ENCODE assay signal across 13 cellular contexts in the genomic region with DNA sequence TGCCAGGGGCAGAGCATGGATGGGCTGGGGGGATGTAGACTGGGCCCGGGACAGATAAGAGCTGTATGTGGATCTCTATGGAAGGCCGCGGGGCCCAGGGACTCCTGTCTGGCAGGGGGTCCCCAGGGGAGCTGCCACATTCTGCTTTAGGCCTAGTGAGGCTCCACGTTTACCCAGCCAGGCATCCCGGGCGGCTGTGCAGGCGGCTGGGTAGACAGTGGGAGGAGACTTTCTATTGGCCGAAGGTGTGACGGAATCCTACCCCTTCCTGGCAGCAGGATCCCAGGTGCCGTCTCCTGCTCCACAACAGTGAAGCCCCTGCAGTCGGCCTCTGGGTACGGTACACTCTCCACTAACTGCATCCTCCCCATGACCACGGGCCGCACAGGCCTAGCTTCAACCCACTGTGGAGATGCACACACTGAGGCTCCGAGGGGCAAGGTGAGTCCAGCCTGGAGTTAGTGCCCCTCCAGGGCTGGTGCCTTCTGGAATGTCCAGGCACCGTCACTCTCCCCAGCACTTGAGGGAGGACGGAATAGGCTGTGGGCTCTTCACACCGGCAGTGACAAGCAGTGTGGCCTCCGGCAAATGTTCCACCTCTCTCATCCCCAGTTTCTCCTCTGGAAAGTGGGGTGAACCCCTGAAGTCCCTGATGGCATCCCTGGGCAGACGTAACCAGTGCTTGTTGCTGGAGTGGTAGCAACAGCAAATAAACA. TPM values are rescaled to one million over a fixed set of nuclear protein-coding genes. Genes with fewer than 3 reads are reported as not detected.
DNase-seq lines count a peak whose midpoint lies in the region; ATAC-seq and TF ChIP-seq lines count a peak whose summit lies in the region.
"Had no signal": no experiment of that assay in that cellular context is flagged by ENCODE, and none has a peak within 500 bp of the region (broad histone marks: within the 10 kb centered on the region; RNA-seq: fewer than 3 reads in every experiment).

No MANE protein-coding gene starts in this region.

- TF ChIP-seq CTCF in dorsolateral prefrontal cortex (IDR thresholded peaks at IDR 0.05 in 54 of 56, conservative IDR thresholded peaks at IDR 0.05 in 2 of 56; ENCODE audit: low read depth in 1 of 56, partially characterized antibody in 56 of 56) = no peak
- no peak for TF ChIP-seq CTCF in lower lobe of right lung (IDR thresholded peaks at IDR 0.05)
- no peak for TF ChIP-seq CTCF in uterus (IDR thresholded peaks at IDR 0.05)

- H3K36me3 ChIP-seq in lower lobe of right lung (peaks cover 39% of the 10 kb centered on the region), uterus (no peaks in the 10 kb centered on the region)

- no peak overlapping the region for H3K4me3 Mint-ChIP-seq in activated naive CD8-positive, alpha-beta T cell
- no peak overlapping the region for H3K4me3 Mint-ChIP-seq in activated naive CD8-positive, alpha-beta T cell treated with anti-CD3 and anti-CD28 coated beads, Interleukin-2, amount 50 U/mL, for 24 hours
- H3K4me3 Mint-ChIP-seq: mesothelial cell of epicardium; T-helper 2 cell treated with Interferon-gamma antibody and Interleukin-4, amounts not matched to agents 5 μg/mL and 100 μg/mL, for 36 hours had no signal

- H3K36me3 Mint-ChIP-seq in activated naive CD8-positive, alpha-beta T cell = no peaks in the 10 kb centered on the region
- H3K36me3 Mint-ChIP-seq in activated naive CD8-positive, alpha-beta T cell treated with anti-CD3 and anti-CD28 coated beads, Interleukin-2, amount 50 U/mL, for 24 hours (ENCODE audit: low read depth) = no peaks in the 10 kb centered on the region

- no peak for ATAC-seq in activated naive CD8-positive, alpha-beta T cell treated with anti-CD3 and anti-CD28 coated beads, Interleukin-2, amount 50 U/mL, for 24 hours
- ATAC-seq in lower lobe of right lung (no peak), GM19463 (IDR thresholded peaks at IDR 0.05; ENCODE audit: unreplicated experiment) (no peak), GM18868 (IDR thresholded peaks at IDR 0.05; ENCODE audit: unreplicated experiment) (no peak)

- no peak for DNase-seq in activated naive CD8-positive, alpha-beta T cell treated with anti-CD3 and anti-CD28 coated beads, Interleukin-2, amount 50 U/mL, for 24 hours
- peak in 8 of 10 donors; percentile 2 to 38 (median 22) for DNase-seq in dorsolateral prefrontal cortex
- DNase-seq in lower lobe of right lung = peak; percentile 35
- peak; percentile 12 to 15 for DNase-seq in uterus
- DNase-seq in NCI-H1436 treated with DMSO at 0.1 percent for 48 hours (lab: John Stamatoyannopoulos, UW) = no peak
- DNase-seq: GOT3, KBM-7, NCI-H2107 had no signal

- H3K4me1 ChIP-seq in lower lobe of right lung (peaks cover 8% of the 10 kb centered on the region), uterus (peaks cover 0 to 5% of the 10 kb centered on the region in 2 donors)

- H3K4me3 ChIP-seq in dorsolateral prefrontal cortex = no peak overlapping the region
- H3K4me3 ChIP-seq in lower lobe of right lung = no peak overlapping the region
- H3K4me3 ChIP-seq in uterus = no peak overlapping the region

- H3K27me3 ChIP-seq in dorsolateral prefrontal cortex (no peaks in the 10 kb centered on the region), lower lobe of right lung (ENCODE audit: low read depth) (no peaks in the 10 kb centered on the region), uterus (no peaks in the 10 kb centered on the region)

- H3K9me3 ChIP-seq in lower lobe of right lung = no peaks in the 10 kb centered on the region
- H3K9me3 ChIP-seq in uterus = no peaks in the 10 kb centered on the region

- H3K27ac Mint-ChIP-seq in activated naive CD8-positive, alpha-beta T cell = peak overlapping the region; percentile 28
- H3K27ac Mint-ChIP-seq in activated naive CD8-positive, alpha-beta T cell treated with anti-CD3 and anti-CD28 coated beads, Interleukin-2, amount 50 U/mL, for 24 hours = no peak overlapping the region
- H3K27ac Mint-ChIP-seq: mesothelial cell of epicardium; T-helper 2 cell treated with Interferon-gamma antibody and Interleukin-4, amounts not matched to agents 5 μg/mL and 100 μg/mL, for 36 hours had no signal

- intact Hi-C loops in dorsolateral prefrontal cortex (cut with DNase I) = no loop called here
- intact Hi-C loops in lower lobe of right lung (cut with DNase I) = no loop called here
- intact Hi-C loops in uterus (cut with DNase I; ENCODE audit: low total_unique reads) = no loop called here

- peaks cover 38% of the 10 kb centered on the region for H3K4me1 Mint-ChIP-seq in activated naive CD8-positive, alpha-beta T cell (ENCODE audit: low read depth)
- peaks cover 24% of the 10 kb centered on the region for H3K4me1 Mint-ChIP-seq in activated naive CD8-positive, alpha-beta T cell treated with anti-CD3 and anti-CD28 coated beads, Interleukin-2, amount 50 U/mL, for 24 hours

- no peak for TF ChIP-seq POLR2A in uterus (IDR thresholded peaks at IDR 0.05)

- H3K27me3 Mint-ChIP-seq in activated naive CD8-positive, alpha-beta T cell = no peaks in the 10 kb centered on the region
- H3K27me3 Mint-ChIP-seq in activated naive CD8-positive, alpha-beta T cell treated with anti-CD3 and anti-CD28 coated beads, Interleukin-2, amount 50 U/mL, for 24 hours = no peaks in the 10 kb centered on the region

- H3K27ac ChIP-seq in dorsolateral prefrontal cortex = peak overlapping the region in 2 of 59 donors; percentile 7 to 10
- no peak overlapping the region for H3K27ac ChIP-seq in lower lobe of right lung
- H3K27ac ChIP-seq in uterus = peak overlapping the region in 1 of 2 donors; percentile 37

- no peaks in the 10 kb centered on the region for H3K9me3 Mint-ChIP-seq in activated naive CD8-positive, alpha-beta T cell (ENCODE audit: low read depth)
- no peaks in the 10 kb centered on the region for H3K9me3 Mint-ChIP-seq in activated naive CD8-positive, alpha-beta T cell treated with anti-CD3 and anti-CD28 coated beads, Interleukin-2, amount 50 U/mL, for 24 hours
- H3K9me3 Mint-ChIP-seq: mesothelial cell of epicardium; T-helper 2 cell treated with Interferon-gamma antibody and Interleukin-4, amounts not matched to agents 5 μg/mL and 100 μg/mL, for 36 hours had no signal

RNA-seq across cellular contexts. Expression of gene ZBP1, which starts 36.8 kb away (rescaled TPM):
- total RNA-seq in dorsolateral prefrontal cortex = 1 to 10 TPM in 11 of 120 experiments, under 1 TPM in 22, not detected in 87; 0.20 to 2.4 (median 0.79) TPM
- total RNA-seq in lower lobe of right lung = 5.8 TPM
- under 1 TPM in 1 of 4 donors, not detected in 3; 0.46 TPM for total RNA-seq in uterus
- total RNA-seq: mesothelial cell of epicardium had no signal

RNA-seq across cellular contexts. Expression of gene PMEPA1, which starts 52.8 kb away (rescaled TPM):
- 10 to 100 TPM; 22.0 to 55.2 (median 36.7) TPM for total RNA-seq in dorsolateral prefrontal cortex
- total RNA-seq in lower lobe of right lung = 26.9 TPM
- total RNA-seq in uterus = 10 to 100 TPM in 3 of 4 donors, 1 to 10 TPM in 1; 5.6 to 51.9 (median 33.5) TPM

Comparison
In these comparisons a context has a peak if more than half of its experiments do, and no peak if none do; other contexts are left out.
1. DNase-seq: peak in dorsolateral prefrontal cortex (8 of 10), lower lobe of right lung (single experiment) and uterus (2 of 2); none in activated naive CD8-positive, alpha-beta T cell treated with anti-CD3 and anti-CD28 coated beads, Interleukin-2, amount 50 U/mL, for 24 hours (single experiment) and NCI-H1436 treated with DMSO at 0.1 percent for 48 hours (single experiment).